1 cellular context compared by ENCODE assay signal in genomic region chr7:101197991-101198390, GRCh38.
TF ChIP-seq lines count a peak whose summit lies in the region.

No MANE protein-coding gene starts in this region.

TF ChIP-seq in HepG2, 621 proteins besides CTCF, POLR2A, EP300 and RAD21:
- TF ChIP-seq ASH2L (IDR thresholded peaks at IDR 0.05; ENCODE audit: insufficient read length, low read depth, low read length) (no peak), RBFOX2 (IDR thresholded peaks at IDR 0.05; ENCODE audit: low read depth, low read length) (peak; percentile 74), AGO2 (optimal IDR thresholded peaks at IDR 0.05; ENCODE audit: low read depth, low read length) (peak; percentile 69), ZNF687 (CRISPR knock-in tag; IDR thresholded peaks at IDR 0.05) (peak; percentile 23; the same call in 1 of the 2 replicates)
